In the genomic region with DNA sequence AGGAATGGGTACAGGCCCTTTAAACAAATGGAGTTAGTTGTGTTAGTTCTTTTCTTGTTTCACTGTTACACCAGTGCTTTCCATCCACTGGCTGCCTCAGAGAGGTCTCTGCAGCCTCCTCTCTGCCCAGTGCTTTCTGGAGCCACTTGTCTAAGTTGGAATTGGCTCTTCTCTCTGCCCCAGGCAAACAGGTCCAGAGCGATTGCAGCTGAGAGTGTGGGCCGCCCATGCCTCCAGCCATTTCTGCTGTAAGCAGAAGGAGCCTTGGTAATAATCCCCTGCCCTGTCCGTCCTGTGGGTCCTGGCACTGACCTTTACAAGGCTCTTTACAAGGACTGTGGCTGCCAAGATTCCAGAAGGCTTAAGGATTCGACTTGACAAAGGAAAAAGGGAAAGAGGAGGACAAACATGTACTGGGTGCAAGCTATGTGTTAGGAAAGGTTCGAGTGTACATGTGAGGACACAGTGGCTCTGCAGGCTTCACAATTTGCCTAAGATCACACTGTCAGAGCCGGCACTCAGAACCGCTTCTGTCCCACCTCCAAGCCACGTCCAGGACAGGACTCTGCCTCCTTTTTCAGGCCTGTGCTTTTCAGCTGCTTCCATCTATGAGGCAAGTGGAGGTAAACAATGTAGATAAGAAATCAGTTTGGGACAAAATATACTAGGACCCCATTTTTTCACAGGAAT, we compare ENCODE assay signal across 22 cellular contexts.
"Had no signal": no experiment of that assay in that cellular context is flagged by ENCODE, and none has a peak within 500 bp of the region (broad histone marks: within the 10 kb centered on the region; RNA-seq: fewer than 3 reads in every experiment).

No MANE protein-coding gene starts in this region.

- H3K4me1 Mint-ChIP-seq: activated naive CD8-positive, alpha-beta T cell treated with anti-CD3 and anti-CD28 coated beads, Interleukin-2, amount 50 U/mL, for 24 hours; activated T-helper 17 cell treated with anti-CD3 and anti-CD28 coated beads, Interleukin-2, amount 50 U/mL, for 72 hours; naive B cell had no signal

- H3K9me3 ChIP-seq: ascending aorta, breast epithelium, heart left ventricle, prostate gland, sigmoid colon, stomach, thoracic aorta had no signal

- H3K4me3 ChIP-seq: ascending aorta, breast epithelium, heart left ventricle, prostate gland, sigmoid colon, stomach, thoracic aorta had no signal

- H3K27ac Mint-ChIP-seq: activated naive CD4-positive, alpha-beta T cell treated with anti-CD3 and anti-CD28 coated beads for 36 hours; activated naive CD8-positive, alpha-beta T cell treated with anti-CD3 and anti-CD28 coated beads, Interleukin-2, amount 50 U/mL, for 24 hours; activated T-helper 17 cell treated with anti-CD3 and anti-CD28 coated beads, Interleukin-2, amount 50 U/mL, for 72 hours had no signal

- H3K27me3 ChIP-seq: ascending aorta, breast epithelium, heart left ventricle, sigmoid colon, stomach had no signal

- H3K27ac ChIP-seq: ascending aorta, breast epithelium, heart left ventricle, prostate gland, stomach, thoracic aorta had no signal

- H3K36me3 Mint-ChIP-seq: naive B cell had no signal

- ATAC-seq: activated naive CD8-positive, alpha-beta T cell treated with anti-CD3 and anti-CD28 coated beads, Interleukin-2, amount 50 U/mL, for 24 hours; activated T-helper 17 cell treated with anti-CD3 and anti-CD28 coated beads, Interleukin-2, amount 50 U/mL, for 72 hours; left colon had no signal

- H3K4me1 ChIP-seq: breast epithelium, heart left ventricle, prostate gland had no signal

- FAIRE-seq: frontal cortex had no signal

- H3K4me3 Mint-ChIP-seq: activated naive CD4-positive, alpha-beta T cell treated with anti-CD3 and anti-CD28 coated beads for 36 hours; activated naive CD8-positive, alpha-beta T cell treated with anti-CD3 and anti-CD28 coated beads, Interleukin-2, amount 50 U/mL, for 24 hours; activated T-helper 17 cell treated with anti-CD3 and anti-CD28 coated beads, Interleukin-2, amount 50 U/mL, for 72 hours; naive B cell had no signal

- H3K27me3 Mint-ChIP-seq: activated T-helper 17 cell treated with anti-CD3 and anti-CD28 coated beads, Interleukin-2, amount 50 U/mL, for 72 hours had no signal

- H3K36me3 ChIP-seq: ascending aorta, breast epithelium, prostate gland, thoracic aorta had no signal

- H3K9me3 Mint-ChIP-seq: activated naive CD4-positive, alpha-beta T cell treated with anti-CD3 and anti-CD28 coated beads for 36 hours; activated naive CD8-positive, alpha-beta T cell treated with anti-CD3 and anti-CD28 coated beads, Interleukin-2, amount 50 U/mL, for 24 hours; activated T-helper 17 cell treated with anti-CD3 and anti-CD28 coated beads, Interleukin-2, amount 50 U/mL, for 72 hours; naive B cell had no signal

- DNase-seq: activated CD4-positive, alpha-beta T cell treated with anti-CD3 and anti-CD28 coated beads for 1 hour; activated CD4-positive, alpha-beta T cell treated with anti-CD3 and anti-CD28 coated beads, Interleukin-2, amount 50 U/mL, for 4 hours; activated naive CD4-positive, alpha-beta T cell treated with anti-CD3 and anti-CD28 coated beads for 36 hours; activated naive CD8-positive, alpha-beta T cell treated with anti-CD3 and anti-CD28 coated beads, Interleukin-2, amount 50 U/mL, for 24 hours; activated T-cell treated with anti-CD3 and anti-CD28 coated beads for 4 hours; cerebellar nuclear complex; effector memory CD4-positive, alpha-beta T cell; heart left ventricle; left colon; naive B cell; sigmoid colon; stimulated activated CD4-positive, alpha-beta T cell treated with anti-CD3 and anti-CD28 coated beads, Interleukin-12 subunit alpha, Interleukin-12 subunit beta, amount 100 ng/mL, for 4 hours; stimulated activated CD4-positive, alpha-beta T cell treated with anti-CD3 and anti-CD28 coated beads, Interleukin-2, amount 100 ng/mL, for 24 hours; stomach; T-helper 1 cell; T1000 had no signal
